12 cellular contexts compared by ENCODE assay signal in genomic region chr4:121510260-121510942, GRCh38.
DNase-seq lines count a peak whose midpoint lies in the region; ATAC-seq, FAIRE-seq and TF ChIP-seq lines count a peak whose summit lies in the region.
"Had no signal": no experiment of that assay in that cellular context is flagged by ENCODE, and none has a peak within 500 bp of the region (broad histone marks: within the 10 kb centered on the region; RNA-seq: fewer than 3 reads in every experiment).

No MANE protein-coding gene starts in this region.

- TF ChIP-seq POLR2A in GM12891 (IDR thresholded peaks at IDR 0.05; ENCODE audit: low read depth, low read length) = no peak

- no peak overlapping the region for H3K4me3 Mint-ChIP-seq in glutamatergic neuron (ENCODE audit: unreplicated experiment)
- H3K4me3 Mint-ChIP-seq: dendritic cell treated with granulocyte-macrophage colony-stimulating factor and Interleukin-4, amounts not matched to agents 40 ng/mL and 50 ng/mL, for 4 days had no signal

- FAIRE-seq in GM12891 (lab: Jason Lieb, UNC) = peak; percentile 38
- FAIRE-seq: G401.6 had no signal

- no peak for DNase-seq in GM12891 (ENCODE audit: insufficient read length, low spot score)
- no peak for DNase-seq in NAMALWA (ENCODE audit: low spot score)
- DNase-seq in foreskin fibroblast = no peak
- DNase-seq in glutamatergic neuron = no peak
- no peak for DNase-seq in NK-92 treated with Interleukin-12 subunit alpha and Interleukin-12 subunit beta, amount 100 ng/mL, for 24 hours (lab: John Stamatoyannopoulos, UW)
- DNase-seq: foreskin keratinocyte, NCI-H1105 had no signal

- no peaks in the 10 kb centered on the region for H3K27me3 Mint-ChIP-seq in glutamatergic neuron (ENCODE audit: unreplicated experiment)
- H3K27me3 Mint-ChIP-seq: dendritic cell treated with granulocyte-macrophage colony-stimulating factor and Interleukin-4, amounts not matched to agents 40 ng/mL and 50 ng/mL, for 4 days had no signal

- ATAC-seq in GM19025 (IDR thresholded peaks at IDR 0.05; ENCODE audit: low read depth, unreplicated experiment) (peak; percentile 78), HG02642 (IDR thresholded peaks at IDR 0.05; ENCODE audit: poor library complexity, unreplicated experiment) (peak; percentile 84), HG03521 (IDR thresholded peaks at IDR 0.05; ENCODE audit: unreplicated experiment) (peak; percentile 48)
- ATAC-seq: foreskin keratinocyte had no signal

- H3K4me3 ChIP-seq in foreskin fibroblast (ENCODE audit: low read depth in 1 of 2, low read length in 2 of 2) = no peak overlapping the region

- no peaks in the 10 kb centered on the region for H3K9me3 Mint-ChIP-seq in glutamatergic neuron (ENCODE audit: unreplicated experiment)
- H3K9me3 Mint-ChIP-seq: dendritic cell treated with granulocyte-macrophage colony-stimulating factor and Interleukin-4, amounts not matched to agents 40 ng/mL and 50 ng/mL, for 4 days had no signal

- H3K4me1 Mint-ChIP-seq in glutamatergic neuron (ENCODE audit: low read depth, unreplicated experiment) = no peaks in the 10 kb centered on the region

- no peak for TF ChIP-seq CTCF in foreskin fibroblast (IDR thresholded peaks at IDR 0.05; ENCODE audit: low read depth, low read length)
- TF ChIP-seq CTCF in glutamatergic neuron (IDR thresholded peaks at IDR 0.05; ENCODE audit: partially characterized antibody, unreplicated experiment) = no peak

- H3K36me3 Mint-ChIP-seq in glutamatergic neuron (ENCODE audit: unreplicated experiment) = no peaks in the 10 kb centered on the region

- no peak overlapping the region for H3K27ac Mint-ChIP-seq in glutamatergic neuron (ENCODE audit: unreplicated experiment)
- H3K27ac Mint-ChIP-seq: dendritic cell treated with granulocyte-macrophage colony-stimulating factor and Interleukin-4, amounts not matched to agents 40 ng/mL and 50 ng/mL, for 4 days had no signal

TF ChIP-seq in GM12891, 5 proteins besides CTCF, POLR2A, EP300 and RAD21:
- TF ChIP-seq TAF1 (IDR thresholded peaks at IDR 0.05; ENCODE audit: low read depth, low read length) = no peak
- TF ChIP-seq SPI1 (IDR thresholded peaks at IDR 0.05; ENCODE audit: low read depth, low read length) = no peak
- no peak for TF ChIP-seq PAX5 (IDR thresholded peaks at IDR 0.05; ENCODE audit: insufficient read depth, low read length, severe bottlenecking)
- TF ChIP-seq POU2F2 (IDR thresholded peaks at IDR 0.05; ENCODE audit: low read depth, low read length) = no peak
- no peak for TF ChIP-seq POLR2AphosphoS5 (IDR thresholded peaks at IDR 0.05; ENCODE audit: low read depth, low read length)
